Comparison of ENCODE assay signal across 9 cellular contexts in the genomic region with DNA sequence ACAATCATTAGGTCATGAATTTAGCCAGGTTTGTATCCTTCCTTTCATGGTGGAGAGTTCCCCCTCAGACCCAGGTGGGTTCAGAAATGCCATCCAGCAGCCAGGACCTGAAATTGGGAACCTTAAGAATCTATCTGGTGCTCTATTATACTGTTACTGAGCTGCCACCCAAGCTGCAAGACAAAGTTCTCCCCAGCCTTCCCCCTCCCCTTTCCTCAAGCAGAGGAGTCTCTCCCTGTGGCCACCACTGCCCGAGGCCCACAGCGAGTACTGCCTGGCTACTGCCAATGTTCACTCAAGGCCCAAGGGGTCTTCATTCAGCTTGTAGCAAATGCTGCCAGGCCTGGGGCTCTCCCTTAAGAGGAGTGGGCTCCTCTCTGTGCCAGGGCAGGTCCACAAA.
"Had no signal": no experiment of that assay in that cellular context is flagged by ENCODE, and none has a peak within 500 bp of the region (broad histone marks: within the 10 kb centered on the region; RNA-seq: fewer than 3 reads in every experiment).

No MANE protein-coding gene starts in this region.

- H3K27me3 Mint-ChIP-seq: IgD-negative memory B cell had no signal

- H3K9me3 ChIP-seq: HAP-1 had no signal

- ATAC-seq: HCT116, HepG2 had no signal

- H3K4me3 ChIP-seq: GM23248, HAP-1 had no signal

- H3K36me3 ChIP-seq: HAP-1 had no signal

- H3K4me3 Mint-ChIP-seq: IgD-negative memory B cell had no signal

- H3K4me1 ChIP-seq: HAP-1 had no signal

- H3K27ac Mint-ChIP-seq: IgD-negative memory B cell had no signal

- DNase-seq: GM23248, GOT3, H7, KBM-7 had no signal

- H3K27ac ChIP-seq: GM23248, HL-60 had no signal

- H3K4me1 Mint-ChIP-seq: IgD-negative memory B cell had no signal
